Comparison of ENCODE assay signal across 20 cellular contexts in the genomic region with DNA sequence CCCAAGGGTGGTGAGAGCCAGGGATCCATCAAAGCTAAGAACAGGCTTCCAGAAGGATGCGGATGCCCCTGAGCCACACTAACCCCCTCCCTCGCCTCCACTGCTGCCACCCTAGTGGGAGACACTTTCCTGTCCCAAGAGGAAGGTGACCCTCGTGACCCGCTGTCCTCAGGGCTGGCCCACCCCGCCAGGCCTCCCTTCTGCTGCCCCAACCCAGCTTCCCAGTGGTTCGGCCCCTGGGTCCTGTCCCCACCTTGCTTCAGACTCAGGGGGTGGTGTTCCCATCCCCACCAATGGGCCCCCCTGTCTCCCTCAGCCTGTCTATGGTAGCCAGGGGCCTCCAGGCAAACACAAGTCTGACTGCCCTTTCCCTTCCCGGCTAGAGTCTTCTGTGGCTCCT. TPM values are rescaled to one million over a fixed set of nuclear protein-coding genes. Genes with fewer than 3 reads are reported as not detected.
"Had no signal": no experiment of that assay in that cellular context is flagged by ENCODE, and none has a peak within 500 bp of the region (broad histone marks: within the 10 kb centered on the region; RNA-seq: fewer than 3 reads in every experiment).

No MANE protein-coding gene starts in this region.

- H3K36me3 ChIP-seq: ascending aorta, cardiac muscle cell, pancreas, prostate gland, tibial artery had no signal

- H3K4me1 ChIP-seq: ascending aorta, pancreas, prostate gland had no signal

- DNase-seq: activated CD4-positive, alpha-beta T cell treated with anti-CD3 and anti-CD28 coated beads for 4 hours; activated CD4-positive, alpha-beta T cell treated with anti-CD3 and anti-CD28 coated beads, Interleukin-2, amount 50 U/mL, for 4 hours; activated CD4-positive, CD25-positive, alpha-beta regulatory T cell; activated naive CD4-positive, alpha-beta T cell treated with Interleukin-2 at 50 U/mL for 16 hours; activated T-cell treated with anti-CD3 and anti-CD28 coated beads for 4 hours; activated T-cell treated with anti-CD3 and anti-CD28 coated beads, Interleukin-2, amount 50 U/mL, for 72 hours; effector CD4-positive, alpha-beta T cell; glutamatergic neuron; left ventricle myocardium superior; stimulated activated CD4-positive, alpha-beta T cell treated with anti-CD3 and anti-CD28 coated beads, Interleukin-4, amount 100 ng/mL, for 1 hour; stimulated activated naive CD8-positive, alpha-beta T cell treated with anti-CD3 and anti-CD28 coated beads, Interleukin-15, Interleukin-2, amounts not matched to agents 100 U/mL and 50 U/mL, for 24 hours; T-helper 1 cell; tibial artery had no signal

- H3K9me3 ChIP-seq: ascending aorta, pancreas, prostate gland, tibial artery had no signal

- H3K27me3 ChIP-seq: ascending aorta, cardiac muscle cell, pancreas had no signal

- H3K4me3 ChIP-seq: ascending aorta, cardiac muscle cell, pancreas, prostate gland, tibial artery had no signal

- H3K27ac ChIP-seq: ascending aorta, cardiac muscle cell, epithelial cell of prostate, pancreas, prostate gland, tibial artery had no signal

RNA-seq across cellular contexts. Expression of gene SLC16A8, which starts 33.3 kb away (rescaled TPM):
- total RNA-seq: activated T-cell treated with anti-CD3 and anti-CD28 coated beads, Interleukin-2, amount 50 U/mL, for 72 hours; ascending aorta; left ventricle myocardium superior had no signal

RNA-seq across cellular contexts. Expression of gene BAIAP2L2, which starts 59.8 kb away (rescaled TPM):
- total RNA-seq: ascending aorta, skeletal muscle tissue, urinary bladder had no signal
